ENCODE assay signal across 8 cellular contexts in the genomic region with DNA sequence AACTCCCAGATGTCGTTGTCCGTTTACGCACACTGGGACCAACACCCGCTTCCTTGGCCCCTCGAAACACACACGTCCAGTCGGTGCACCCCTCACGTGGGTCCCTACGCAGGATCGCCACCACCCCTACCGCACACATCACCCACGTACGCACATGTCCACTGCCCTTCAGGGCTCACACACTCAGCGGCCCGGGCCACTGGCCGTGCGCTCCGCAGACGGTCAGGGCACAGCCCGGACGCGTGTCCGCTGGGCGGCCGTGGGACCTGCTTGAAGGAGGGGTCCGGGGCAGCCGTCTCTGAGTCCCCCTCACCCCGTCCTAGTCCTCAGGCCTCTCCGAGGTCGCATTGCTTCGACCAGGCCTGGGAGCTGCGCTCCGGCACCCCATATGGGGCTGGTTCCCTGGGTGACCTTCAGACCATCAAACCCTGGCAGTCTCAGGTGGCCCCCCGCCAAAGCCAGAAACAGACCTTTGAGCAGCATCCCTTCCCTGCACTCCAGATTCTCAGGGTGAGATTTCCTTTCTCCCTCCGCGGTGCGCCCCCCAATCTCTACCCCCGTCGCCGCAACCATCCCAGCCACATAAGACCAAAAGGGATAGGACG. TPM values are rescaled to one million over a fixed set of nuclear protein-coding genes. Genes with fewer than 3 reads are reported as not detected.
DNase-seq lines count a peak whose midpoint lies in the region; ATAC-seq and TF ChIP-seq lines count a peak whose summit lies in the region.

No MANE protein-coding gene starts in this region.

- no peak for ATAC-seq in DND-41 (ENCODE audit: insufficient read depth, low read depth)
- no peak for ATAC-seq in activated CD8-positive, alpha-beta T cell treated with anti-CD3 and anti-CD28 coated beads, Interleukin-2, amount 10 ng/mL, durations not matched to agents 7 days and 5 days
- ATAC-seq in gastroesophageal sphincter = peak; percentile 24
- ATAC-seq in psoas muscle = peak; percentile 38 to 45 (median 43)
- ATAC-seq in HG03139 (IDR thresholded peaks at IDR 0.05; ENCODE audit: unreplicated experiment) = no peak
- no peak for ATAC-seq in HG02970 (IDR thresholded peaks at IDR 0.05; ENCODE audit: low FRiP score, unreplicated experiment)
- ATAC-seq in GM18907 (IDR thresholded peaks at IDR 0.05; ENCODE audit: unreplicated experiment) = no peak

- H3K4me3 ChIP-seq in DND-41 (ENCODE audit: low read depth in 1 of 2, low read length in 2 of 2) (no peak overlapping the region), gastroesophageal sphincter (peak overlapping the region; percentile 68 to 72), psoas muscle (peak overlapping the region; percentile 92), BE2C (ENCODE audit: low read depth, low read length) (no peak overlapping the region)

- intact Hi-C loops in psoas muscle (cut with DNase I) = loop anchor here (1.0 to 10.0 kb wide), 5 partner anchors 285 to 901 kb away; a partner anchor contains a TSS

- peaks cover 20% of the 10 kb centered on the region for H3K4me1 Mint-ChIP-seq in activated CD8-positive, alpha-beta T cell treated with anti-CD3 and anti-CD28 coated beads, Interleukin-2, amount 10 ng/mL, durations not matched to agents 7 days and 5 days (ENCODE audit: low read depth)

- peak overlapping the region; percentile 22; the same call in 1 of the 2 replicates for H3K4me2 ChIP-seq in DND-41 (ENCODE audit: insufficient read depth, low read length)

- DNase-seq in DND-41 (no peak), psoas muscle (peak; percentile 25 to 56), BE2C (no peak)
- no peak for DNase-seq in activated CD8-positive, alpha-beta T cell treated with anti-CD3 and anti-CD28 coated beads, Interleukin-2, amount 10 ng/mL, durations not matched to agents 7 days and 5 days

- CTCF ChIA-PET in activated CD8-positive, alpha-beta T cell treated with anti-CD3 and anti-CD28 coated beads, Interleukin-2, amount 10 ng/mL, durations not matched to agents 7 days and 5 days (lab: Charles Lee) = interaction anchor here (1.2 to 4.5 kb wide), 10 partner anchors 9 to 329 kb away, joined by 3 to 70 read pairs (median 6); a partner anchor contains a TSS

- no peaks in the 10 kb centered on the region for H3K79me2 ChIP-seq in DND-41 (ENCODE audit: insufficient read depth, low read length)

- 12% methylated on average over 18 of the region's 41 CpGs; no CpG with 5 or more reads in 1 of the 2 donors for WGBS in gastroesophageal sphincter (ENCODE audit: low coverage in 1 of 2), 2 donors
- WGBS in psoas muscle, 3 donors = 16 to 21% (median 16%) methylated on average over 38 to 41 of the region's 41 CpGs

- POLR2A ChIA-PET in activated CD8-positive, alpha-beta T cell treated with anti-CD3 and anti-CD28 coated beads, Interleukin-2, amount 10 ng/mL, durations not matched to agents 7 days and 5 days (lab: Charles Lee) = no interaction called here

- H3K4me1 ChIP-seq in DND-41 (ENCODE audit: insufficient read depth, low read length) = peaks cover 8% of the 10 kb centered on the region
- H3K4me1 ChIP-seq in gastroesophageal sphincter = peaks cover 0 to 39% (median 9%) of the 10 kb centered on the region in 3 donors
- H3K4me1 ChIP-seq in psoas muscle = peaks cover 17% of the 10 kb centered on the region
- H3K4me1 ChIP-seq in BE2C = no peaks in the 10 kb centered on the region

- H3K9ac ChIP-seq in DND-41 (ENCODE audit: low read depth, low read length) = no peak overlapping the region

- no peaks in the 10 kb centered on the region for H3K36me3 Mint-ChIP-seq in activated CD8-positive, alpha-beta T cell treated with anti-CD3 and anti-CD28 coated beads, Interleukin-2, amount 10 ng/mL, durations not matched to agents 7 days and 5 days (ENCODE audit: low read depth)

- no peak for TF ChIP-seq POLR2A in gastroesophageal sphincter (IDR thresholded peaks at IDR 0.05)

- H4K20me1 ChIP-seq in DND-41 (ENCODE audit: insufficient read depth, low read length) = no peaks in the 10 kb centered on the region

- H3K9me3 ChIP-seq in DND-41 (ENCODE audit: insufficient read depth, low read length, severe bottlenecking) (no peaks in the 10 kb centered on the region), gastroesophageal sphincter (no peaks in the 10 kb centered on the region), psoas muscle (no peaks in the 10 kb centered on the region), BE2C (no peaks in the 10 kb centered on the region)

- H3K27me3 ChIP-seq in DND-41 (ENCODE audit: insufficient read depth, low read length, poor library complexity) (no peaks in the 10 kb centered on the region), gastroesophageal sphincter (peaks cover 36% of the 10 kb centered on the region), psoas muscle (ENCODE audit: insufficient read depth in 3 of 3, low read length in 2 of 3) (no peaks in the 10 kb centered on the region), BE2C (peaks cover 8% of the 10 kb centered on the region)

- TF ChIP-seq EP300 in gastroesophageal sphincter (IDR thresholded peaks at IDR 0.05) = no peak

- peak overlapping the region; percentile 64 for H3K4me3 Mint-ChIP-seq in activated CD8-positive, alpha-beta T cell treated with anti-CD3 and anti-CD28 coated beads, Interleukin-2, amount 10 ng/mL, durations not matched to agents 7 days and 5 days

- no peak overlapping the region for H3K27ac ChIP-seq in DND-41 (ENCODE audit: low read length)
- H3K27ac ChIP-seq in gastroesophageal sphincter = peak overlapping the region in 1 of 4 donors; percentile 65
- H3K27ac ChIP-seq in psoas muscle = peak overlapping the region; percentile 50

- no peak for TF ChIP-seq CTCF in DND-41 (IDR thresholded peaks at IDR 0.05; ENCODE audit: borderline replicate concordance, extremely low read depth, low read length, poor library complexity, severe bottlenecking)
- no peak for TF ChIP-seq CTCF in gastroesophageal sphincter (IDR thresholded peaks at IDR 0.05)
- TF ChIP-seq CTCF in psoas muscle (IDR thresholded peaks at IDR 0.05) = no peak
- no peak for TF ChIP-seq CTCF in BE2C (IDR thresholded peaks at IDR 0.05; ENCODE audit: low read depth, low read length)

- H3K27ac Mint-ChIP-seq in activated CD8-positive, alpha-beta T cell treated with anti-CD3 and anti-CD28 coated beads, Interleukin-2, amount 10 ng/mL, durations not matched to agents 7 days and 5 days = no peak overlapping the region

- peaks cover 29% of the 10 kb centered on the region for H3K27me3 Mint-ChIP-seq in activated CD8-positive, alpha-beta T cell treated with anti-CD3 and anti-CD28 coated beads, Interleukin-2, amount 10 ng/mL, durations not matched to agents 7 days and 5 days (ENCODE audit: low read depth)

- H2AFZ ChIP-seq in DND-41 (ENCODE audit: low read depth, low read length) = peak overlapping the region; percentile 52; the same call in 1 of the 2 replicates

- H3K36me3 ChIP-seq in DND-41 (ENCODE audit: insufficient read depth, low read length) (no peaks in the 10 kb centered on the region), gastroesophageal sphincter (peaks cover 0 to 1% of the 10 kb centered on the region in 2 donors), psoas muscle (ENCODE audit: insufficient read depth in 1 of 2, low read depth in 1 of 2) (peaks cover 0 to 5% of the 10 kb centered on the region in 2 donors), BE2C (no peaks in the 10 kb centered on the region)

- H3K9me3 Mint-ChIP-seq in activated CD8-positive, alpha-beta T cell treated with anti-CD3 and anti-CD28 coated beads, Interleukin-2, amount 10 ng/mL, durations not matched to agents 7 days and 5 days (ENCODE audit: insufficient read depth) = no peaks in the 10 kb centered on the region

RNA-seq across cellular contexts. Expression of a gene that starts 0.9 kb away (rescaled TPM):
- total RNA-seq in activated CD8-positive, alpha-beta T cell treated with anti-CD3 and anti-CD28 coated beads, Interleukin-2, amount 10 ng/mL, durations not matched to agents 7 days and 5 days = not detected
- 10 to 100 TPM; 11.5 to 29.2 (median 20.5) TPM for total RNA-seq in gastroesophageal sphincter
- 100 to 1,000 TPM in 3 of 4 donors, 10 to 100 TPM in 1; 38.5 to 124 (median 109) TPM for total RNA-seq in psoas muscle
- 10 to 100 TPM; 25.3 to 55.7 (median 50.9) TPM for polyA plus RNA-seq in psoas muscle
- polyA plus RNA-seq in BE2C (2012; ENCODE audit: insufficient read depth, insufficient read length, low read depth) = 0.48 TPM

Comparison
In these comparisons a context has a peak if more than half of its experiments do, and no peak if none do; other contexts are left out.
1. ATAC-seq: peak in gastroesophageal sphincter (single experiment) and psoas muscle (4 of 4); none in DND-41 (single experiment), activated CD8-positive, alpha-beta T cell treated with anti-CD3 and anti-CD28 coated beads, Interleukin-2, amount 10 ng/mL, durations not matched to agents 7 days and 5 days (single experiment), HG03139 (single experiment), HG02970 (single experiment) and GM18907 (single experiment).
2. DNase-seq: peak in psoas muscle (2 of 2); none in DND-41 (single experiment), activated CD8-positive, alpha-beta T cell treated with anti-CD3 and anti-CD28 coated beads, Interleukin-2, amount 10 ng/mL, durations not matched to agents 7 days and 5 days (single experiment) and BE2C (single experiment).
3. H3K4me3 ChIP-seq: peak in gastroesophageal sphincter (2 of 2) and psoas muscle (single experiment); none in DND-41 (0 of 2) and BE2C (single experiment).
4. RNA of a gene that starts 0.9 kb away (total RNA-seq): 38.5 to 124 TPM in psoas muscle and 11.5 to 29.2 TPM in gastroesophageal sphincter; not detected in activated CD8-positive, alpha-beta T cell treated with anti-CD3 and anti-CD28 coated beads, Interleukin-2, amount 10 ng/mL, durations not matched to agents 7 days and 5 days; every median in the first group is over 10 times any median in the second.